17 cellular contexts compared by ENCODE assay signal in genomic region chr4:184784628-184785257, GRCh38. TPM values are rescaled to one million over a fixed set of nuclear protein-coding genes. Genes with fewer than 3 reads are reported as not detected.
DNase-seq lines count a peak whose midpoint lies in the region; ATAC-seq and TF ChIP-seq lines count a peak whose summit lies in the region.
"Had no signal": no experiment of that assay in that cellular context is flagged by ENCODE, and none has a peak within 500 bp of the region (broad histone marks: within the 10 kb centered on the region; RNA-seq: fewer than 3 reads in every experiment).

No MANE protein-coding gene starts in this region.

- H3K36me3 ChIP-seq in gastrocnemius medialis (peaks cover 5 to 98% of the 10 kb centered on the region in 2 donors), HAP-1 (replicated peaks) (peaks cover 5% of the 10 kb centered on the region; the same call in 1 of the 2 replicates)
- H3K36me3 ChIP-seq: SJSA1 had no signal

- H3K27ac ChIP-seq in gastrocnemius medialis, result peak overlapping the region; percentile 7 to 100 (median 80)
- H3K27ac ChIP-seq: GM23248, PC-9, SJSA1 had no signal

- in situ Hi-C loops in G401 (cut with HindIII; ENCODE audit: low sequenced_read_pairs), result no loop called here
- in situ Hi-C loops in gastrocnemius medialis (cut with MboI; ENCODE audit: low sequenced_read_pairs in 4 of 4), result no loop called here
- in situ Hi-C loops in HAP-1 (cut with MboI; ENCODE audit: low sequenced_read_pairs), result no loop called here

- intact Hi-C loops in gastrocnemius medialis (cut with DNase I; ENCODE audit: low total_unique reads), result loop anchor here (2.0 kb wide), 1 partner anchor 16 kb away; no protein-coding TSS in a partner anchor

- no peaks in the 10 kb centered on the region for H3K27me3 ChIP-seq in gastrocnemius medialis
- no peaks in the 10 kb centered on the region for H3K27me3 ChIP-seq in HAP-1 (ENCODE audit: low read depth)
- H3K27me3 ChIP-seq: SJSA1 had no signal

- peaks cover 9 to 11% of the 10 kb centered on the region in 2 donors for H3K4me1 ChIP-seq in gastrocnemius medialis
- H3K4me1 ChIP-seq in HAP-1, result peaks cover 3% of the 10 kb centered on the region; the same call in 1 of the 2 replicates
- H3K4me1 ChIP-seq: SJSA1 had no signal

- peak; percentile 92 for DNase-seq in G401 (ENCODE audit: low spot score)
- DNase-seq in NCI-H446 treated with DMSO at 0.1 percent for 48 hours (lab: John Stamatoyannopoulos, UW), result peak; percentile 78
- DNase-seq in fibroblast of gingiva (ENCODE audit: low read depth), result peak; percentile 39
- DNase-seq in gastrocnemius medialis, result no peak
- DNase-seq in HAP-1 (ENCODE audit: low spot score in 2 of 2), result no peak
- DNase-seq in activated CD4-positive, CD25-positive, alpha-beta regulatory T cell treated with anti-CD3 and anti-CD28 coated beads, Interleukin-2, amount 50 U/mL, for 72 hours, result no peak
- DNase-seq in activated gamma-delta T cell treated with Interleukin-2 at 50 U/mL for 16 hours, result no peak
- DNase-seq: ACHN; Calu3; CD4-positive, alpha-beta T cell; DMS79; GM23248; HFFc6; NCI-H2029; PC-9 had no signal

- TF ChIP-seq POLR2A in gastrocnemius medialis (IDR thresholded peaks at IDR 0.05), result no peak

- H3K9me3 ChIP-seq in gastrocnemius medialis (no peaks in the 10 kb centered on the region), HAP-1 (no peaks in the 10 kb centered on the region)
- H3K9me3 ChIP-seq: SJSA1 had no signal

- no peak overlapping the region for H3K4me3 ChIP-seq in gastrocnemius medialis
- H3K4me3 ChIP-seq in HAP-1, result no peak overlapping the region
- H3K4me3 ChIP-seq: GM23248, PC-9, SJSA1 had no signal

- ATAC-seq in gastrocnemius medialis (no peak), HG03159 (IDR thresholded peaks at IDR 0.05; ENCODE audit: unreplicated experiment) (no peak)

- no peak for TF ChIP-seq CTCF in gastrocnemius medialis (IDR thresholded peaks at IDR 0.05 in 4 of 5, conservative IDR thresholded peaks at IDR 0.05 in 1 of 5)

RNA-seq across cellular contexts. Expression of gene ACSL1, which starts 41.0 kb away (rescaled TPM):
- total RNA-seq in G401 (2014; rRNA removed; shearing (Covaris generic)), result 3.8 and 5.3 TPM in 2 replicates
- 1,000 to 10,000 TPM in 3 of 4 donors, 100 to 1,000 TPM in 1; 591 to 2,181 (median 1,316) TPM for total RNA-seq in gastrocnemius medialis

RNA-seq across cellular contexts. Expression of gene CENPU, which starts 50.8 kb away (rescaled TPM):
- 52.7 and 56.0 TPM in 2 replicates for total RNA-seq in G401 (2014; rRNA removed; shearing (Covaris generic))
- 1 to 10 TPM in 2 of 4 donors, under 1 TPM in 1, not detected in 1; 0.75 to 2.7 (median 2.2) TPM for total RNA-seq in gastrocnemius medialis

Comparison
In these comparisons a context has a peak if more than half of its experiments do, and no peak if none do; other contexts are left out.
1. DNase-seq: peak in G401 (single experiment), NCI-H446 treated with DMSO at 0.1 percent for 48 hours (single experiment) and fibroblast of gingiva (single experiment); none in gastrocnemius medialis (0 of 2), HAP-1 (0 of 2), activated CD4-positive, CD25-positive, alpha-beta regulatory T cell treated with anti-CD3 and anti-CD28 coated beads, Interleukin-2, amount 50 U/mL, for 72 hours (single experiment) and activated gamma-delta T cell treated with Interleukin-2 at 50 U/mL for 16 hours (single experiment).
2. RNA of gene ACSL1, which starts 41.0 kb away (total RNA-seq): 591 to 2,181 TPM in gastrocnemius medialis; 3.8 to 5.3 TPM in G401; every median in the first group is over 10 times any median in the second.
3. RNA of gene CENPU, which starts 50.8 kb away (total RNA-seq): 52.7 to 56.0 TPM in G401; 0.75 to 2.7 TPM in gastrocnemius medialis; every median in the first group is over 10 times any median in the second.